11 cellular contexts compared by ENCODE assay signal in genomic region chr11:88402192-88402715, GRCh38.
DNase-seq lines count a peak whose midpoint lies in the region; ATAC-seq and TF ChIP-seq lines count a peak whose summit lies in the region.
"Had no signal": no experiment of that assay in that cellular context is flagged by ENCODE, and none has a peak within 500 bp of the region (broad histone marks: within the 10 kb centered on the region; RNA-seq: fewer than 3 reads in every experiment).

No MANE protein-coding gene starts in this region.

- H4K20me1 ChIP-seq in BLaER1 = no peaks in the 10 kb centered on the region

- TF ChIP-seq CTCF in chondrocyte (IDR thresholded peaks at IDR 0.05) (no peak), mucosa of descending colon (IDR thresholded peaks at IDR 0.05) (no peak)

- H3K27ac ChIP-seq in BLaER1 = no peak overlapping the region

- peak; percentile 48 for ATAC-seq in HG03066 (IDR thresholded peaks at IDR 0.05; ENCODE audit: low read depth, unreplicated experiment)
- ATAC-seq in mucosa of descending colon = peak; percentile 28

- intact Hi-C loops in mucosa of descending colon (cut with DNase I, micrococcal nuclease) = no loop called here

- H3K27me3 ChIP-seq in BLaER1 = no peaks in the 10 kb centered on the region

- H3K36me3 Mint-ChIP-seq in chondrocyte (ENCODE audit: low read depth) = no peaks in the 10 kb centered on the region

- peak overlapping the region; percentile 75 for H3K27ac Mint-ChIP-seq in chondrocyte (ENCODE audit: unreplicated experiment)
- H3K27ac Mint-ChIP-seq: memory B cell had no signal

- H3K9ac ChIP-seq in BLaER1 = no peak overlapping the region

- DNase-seq in chondrocyte (ENCODE audit: low spot score) (no peak), mucosa of descending colon (no peak), globus pallidus (ENCODE audit: low spot score) (no peak), GM19238 (ENCODE audit: insufficient read length, low spot score) (no peak), NCI-H82 treated with DMSO at 0.1 percent for 48 hours (lab: John Stamatoyannopoulos, UW; ENCODE audit: unreplicated experiment) (no peak)
- DNase-seq in activated CD4-positive, alpha-beta T cell treated with anti-CD3 and anti-CD28 coated beads for 1 hour = no peak
- DNase-seq: NCI-H1436 treated with DMSO at 0.1 percent for 48 hours had no signal

- H3K9me3 ChIP-seq in BLaER1 (no peaks in the 10 kb centered on the region), mucosa of descending colon (no peaks in the 10 kb centered on the region)

- H3K4me1 ChIP-seq in BLaER1 (peaks cover 41% of the 10 kb centered on the region), mucosa of descending colon (ENCODE audit: low read depth) (no peaks in the 10 kb centered on the region)

- H3K36me3 ChIP-seq in BLaER1 (no peaks in the 10 kb centered on the region), mucosa of descending colon (ENCODE audit: low read depth) (no peaks in the 10 kb centered on the region)

- H3K4me3 ChIP-seq in BLaER1 = no peak overlapping the region
- no peak overlapping the region for H3K4me3 ChIP-seq in mucosa of descending colon

- H3K4me3 Mint-ChIP-seq in chondrocyte (ENCODE audit: unreplicated experiment) = peak overlapping the region; percentile 0
- H3K4me3 Mint-ChIP-seq: central memory CD8-positive, alpha-beta T cell; memory B cell had no signal

- peaks cover 2% of the 10 kb centered on the region for H3K27me3 Mint-ChIP-seq in chondrocyte (ENCODE audit: low read depth)
- H3K27me3 Mint-ChIP-seq: central memory CD8-positive, alpha-beta T cell; memory B cell had no signal

- H3K9me3 Mint-ChIP-seq in chondrocyte (ENCODE audit: low read depth) = no peaks in the 10 kb centered on the region
- H3K9me3 Mint-ChIP-seq: central memory CD8-positive, alpha-beta T cell; memory B cell had no signal

- peak overlapping the region; percentile 31 for H3K4me2 ChIP-seq in BLaER1

- peaks cover 17% of the 10 kb centered on the region for H3K4me1 Mint-ChIP-seq in chondrocyte (ENCODE audit: low read depth)
